ENCODE assay signal across 8 cellular contexts in the genomic region with DNA sequence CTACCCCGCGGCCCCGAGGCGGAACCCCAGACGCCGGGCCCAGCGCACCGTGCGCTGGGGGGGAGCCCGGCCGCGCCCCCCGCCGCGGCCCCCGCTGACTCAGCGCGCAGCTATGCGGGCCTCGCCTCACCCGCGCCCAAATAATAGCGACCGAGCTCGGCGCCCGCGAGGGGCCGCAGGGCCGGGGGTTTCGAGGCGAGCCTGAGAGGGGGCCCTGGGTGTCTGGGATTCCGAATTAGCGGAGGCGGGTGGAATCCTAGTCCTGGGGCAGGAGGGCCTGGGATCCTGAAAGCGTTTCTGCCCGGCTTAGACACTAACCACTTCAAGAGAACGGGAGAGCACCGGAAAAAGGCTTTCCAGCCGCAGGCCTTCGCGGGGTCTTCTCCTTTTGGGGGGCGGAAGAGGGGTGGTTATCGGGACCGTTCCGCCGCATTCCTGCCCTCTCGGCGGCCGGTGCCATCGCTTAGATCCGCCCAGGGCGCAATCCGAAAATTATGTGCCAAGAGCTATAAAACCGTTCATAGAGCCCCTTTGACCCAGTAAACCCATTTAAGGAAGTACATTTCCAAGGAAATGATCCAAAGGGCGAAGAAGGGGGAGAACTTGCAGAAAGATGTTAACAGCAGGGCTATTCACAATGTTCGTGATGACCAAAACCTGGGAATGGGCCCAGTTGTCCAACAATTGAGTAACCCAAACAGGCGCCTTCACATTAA. TPM values are rescaled to one million over a fixed set of nuclear protein-coding genes. Genes with fewer than 3 reads are reported as not detected.
DNase-seq lines count a peak whose midpoint lies in the region; ATAC-seq and TF ChIP-seq lines count a peak whose summit lies in the region.

No MANE protein-coding gene starts in this region.

- H3K36me3 ChIP-seq in PC-9 (ENCODE audit: low read depth) (no peaks in the 10 kb centered on the region), iPS-20b (ENCODE audit: insufficient read depth, low read depth, low read length) (no peaks in the 10 kb centered on the region)

- H3K9ac ChIP-seq in iPS-20b (ENCODE audit: low read depth, low read length), result peak overlapping the region; percentile 91

- intact Hi-C loops in PC-9 (cut with micrococcal nuclease; ENCODE audit: unreplicated experiment), result loop anchor here (1.0 to 5.0 kb wide), 5 partner anchors 29 to 193 kb away; no protein-coding TSS in a partner anchor

- TSS peak; percentile 95 for BruUV-seq in PC-9 (replicated peaks; lab: Mats Ljungman, UMichigan)

- H3K36me3 Mint-ChIP-seq in activated CD8-positive, alpha-beta memory T cell treated with anti-CD3 and anti-CD28 coated beads, Interleukin-2, amount 10 ng/mL, durations not matched to agents 7 days and 5 days, result peaks cover 1% of the 10 kb centered on the region
- H3K36me3 Mint-ChIP-seq in brain, result no peaks in the 10 kb centered on the region

- POLR2A ChIA-PET in PC-9 (lab: Charles Lee; ENCODE audit: unreplicated experiment), result interaction anchor here (0.6 to 0.8 kb wide), 5 partner anchors 30 to 399 kb away, joined by 3 to 10 read pairs (median 4); no protein-coding TSS in a partner anchor

- peak overlapping the region; percentile 89 for H2AFZ ChIP-seq in PC-9

- H3K27ac Mint-ChIP-seq in activated CD8-positive, alpha-beta memory T cell treated with anti-CD3 and anti-CD28 coated beads, Interleukin-2, amount 10 ng/mL, durations not matched to agents 7 days and 5 days, result peak overlapping the region; percentile 64
- H3K27ac Mint-ChIP-seq in brain, result peak overlapping the region; percentile 96 to 99 (median 97)

- H3K9me2 ChIP-seq in PC-9 (ENCODE audit: insufficient read depth), result 0 out of 2 replicates have a peak, but pooled peaks cover 3% of the 10 kb centered on the region

- CTCF ChIA-PET in activated CD8-positive, alpha-beta memory T cell treated with anti-CD3 and anti-CD28 coated beads, Interleukin-2, amount 10 ng/mL, durations not matched to agents 7 days and 5 days (lab: Charles Lee), result interaction anchor here (0.9 to 1.5 kb wide), 3 partner anchors 133 to 239 kb away, joined by 3 to 4 read pairs (median 4); a partner anchor contains a TSS
- CTCF ChIA-PET in PC-9 (lab: Charles Lee), result interaction anchor here (0.6 to 0.7 kb wide), 2 partner anchors 122 to 504 kb away, joined by 5 to 13 read pairs; no protein-coding TSS in a partner anchor

- no peaks in the 10 kb centered on the region for H3K27me3 ChIP-seq in PC-9 (ENCODE audit: insufficient read depth, low read depth)
- H3K27me3 ChIP-seq in iPS-20b (ENCODE audit: insufficient read depth, low read length), result no peaks in the 10 kb centered on the region; the same call in 1 of the 2 replicates

- H3K27ac ChIP-seq in PC-9 (peak overlapping the region; percentile 98), iPS-20b (ENCODE audit: low read length) (no peak overlapping the region)

- H4K20me1 ChIP-seq in PC-9 (ENCODE audit: insufficient read depth), result peaks cover 27% of the 10 kb centered on the region

- peak overlapping the region; percentile 71 for H3K4me3 Mint-ChIP-seq in activated CD8-positive, alpha-beta memory T cell treated with anti-CD3 and anti-CD28 coated beads, Interleukin-2, amount 10 ng/mL, durations not matched to agents 7 days and 5 days
- peak overlapping the region; percentile 86 to 96 (median 88) for H3K4me3 Mint-ChIP-seq in brain

- H3K4me1 ChIP-seq in PC-9 (replicated peaks; ENCODE audit: insufficient read depth), result peaks cover 43% of the 10 kb centered on the region
- peaks cover 9% of the 10 kb centered on the region; the same call in 1 of the 2 replicates for H3K4me1 ChIP-seq in iPS-20b (ENCODE audit: insufficient read depth, low read length)

- TF ChIP-seq CTCF in PC-9 (conservative IDR thresholded peaks at IDR 0.05), result no peak
- TF ChIP-seq CTCF in brain (conservative IDR thresholded peaks at IDR 0.05), result no peak

- H3K4me2 ChIP-seq in PC-9, result peak overlapping the region; percentile 75

- H3K9me3 Mint-ChIP-seq in activated CD8-positive, alpha-beta memory T cell treated with anti-CD3 and anti-CD28 coated beads, Interleukin-2, amount 10 ng/mL, durations not matched to agents 7 days and 5 days (ENCODE audit: low read depth), result no peaks in the 10 kb centered on the region
- H3K9me3 Mint-ChIP-seq in brain, result peaks cover 0 to 3% (median 0%) of the 10 kb centered on the region in 5 experiments

- peak overlapping the region; percentile 65 for H3K4me3 ChIP-seq in PC-9
- H3K4me3 ChIP-seq in iPS-20b (ENCODE audit: low read length), result peak overlapping the region; percentile 71
- H3K4me3 ChIP-seq in skeletal muscle cell (ENCODE audit: low read depth, low read length), result peak overlapping the region; percentile 95

- H3F3A ChIP-seq in PC-9 (ENCODE audit: insufficient read depth, low read depth), result peaks cover 34% of the 10 kb centered on the region

- ATAC-seq in activated CD8-positive, alpha-beta memory T cell treated with anti-CD3 and anti-CD28 coated beads, Interleukin-2, amount 10 ng/mL, durations not matched to agents 7 days and 5 days, result peak; percentile 39
- ATAC-seq in HG02885 (IDR thresholded peaks at IDR 0.05; ENCODE audit: poor library complexity, unreplicated experiment) (peak; percentile 37), GM18867 (IDR thresholded peaks at IDR 0.05; ENCODE audit: unreplicated experiment) (no peak)

- H3K4me1 Mint-ChIP-seq in activated CD8-positive, alpha-beta memory T cell treated with anti-CD3 and anti-CD28 coated beads, Interleukin-2, amount 10 ng/mL, durations not matched to agents 7 days and 5 days, result peaks cover 22% of the 10 kb centered on the region
- peaks cover 56% of the 10 kb centered on the region for H3K4me1 Mint-ChIP-seq in brain

- peaks cover 39% of the 10 kb centered on the region for H3K79me2 ChIP-seq in PC-9 (ENCODE audit: low read depth)

- DNase-seq in activated CD8-positive, alpha-beta memory T cell treated with anti-CD3 and anti-CD28 coated beads, Interleukin-2, amount 10 ng/mL, durations not matched to agents 7 days and 5 days, result peak; percentile 43
- no peak for DNase-seq in activated CD8-positive, alpha-beta memory T cell treated with anti-CD3 and anti-CD28 coated beads for 24 hours
- peak; percentile 58 to 88 for DNase-seq in PC-9
- peak; percentile 73 for DNase-seq in skeletal muscle cell (ENCODE audit: low read depth)

- H3K27me3 Mint-ChIP-seq in activated CD8-positive, alpha-beta memory T cell treated with anti-CD3 and anti-CD28 coated beads, Interleukin-2, amount 10 ng/mL, durations not matched to agents 7 days and 5 days, result peaks cover 14% of the 10 kb centered on the region
- peaks cover 11% of the 10 kb centered on the region for H3K27me3 Mint-ChIP-seq in brain

- H3K9me3 ChIP-seq in PC-9 (ENCODE audit: insufficient read depth, low read depth) (no peaks in the 10 kb centered on the region), iPS-20b (ENCODE audit: insufficient read depth, low read depth, low read length) (no peaks in the 10 kb centered on the region)

RNA-seq across cellular contexts. Expression of a gene that starts 0.7 kb away (rescaled TPM):
- 10 to 100 TPM; 19.4 to 22.3 TPM for total RNA-seq in activated CD8-positive, alpha-beta memory T cell treated with anti-CD3 and anti-CD28 coated beads, Interleukin-2, amount 10 ng/mL, durations not matched to agents 7 days and 5 days
- total RNA-seq in PC-9 (2021), result 28.5 and 38.0 TPM in 2 replicates
- 2.8 TPM for polyA plus RNA-seq in brain (ENCODE audit: insufficient read depth, low read depth, low replicate concordance)
